ENCODE assay signal across 1 cellular context in genomic region chr1:116262207-116262994, GRCh38.
TF ChIP-seq lines count a peak whose summit lies in the region.

No MANE protein-coding gene starts in this region.

TF ChIP-seq in K562, 482 proteins besides CTCF, POLR2A, EP300 and RAD21:
- TF ChIP-seq ETS2 (tag; IDR thresholded peaks at IDR 0.05; ENCODE audit: borderline replicate concordance, poor library complexity, severe bottlenecking) = no peak
- no peak for TF ChIP-seq ZNF395 (CRISPR knock-in tag; IDR thresholded peaks at IDR 0.05)
- no peak for TF ChIP-seq BRD4 (IDR thresholded peaks at IDR 0.05)
- no peak for TF ChIP-seq RFX7 (CRISPR knock-in tag; IDR thresholded peaks at IDR 0.05)
- no peak for TF ChIP-seq CHD4 (IDR thresholded peaks at IDR 0.05; ENCODE audit: insufficient read depth, insufficient replicate concordance, low read depth, low read length, poor library complexity, severe bottlenecking)
- TF ChIP-seq SMAD4 (CRISPR knock-in tag; conservative IDR thresholded peaks at IDR 0.05) = no peak
- TF ChIP-seq HNRNPL (IDR thresholded peaks at IDR 0.05; ENCODE audit: low read depth, low read length) = no peak
- no peak for TF ChIP-seq ESRRB (CRISPR knock-in tag; IDR thresholded peaks at IDR 0.05; ENCODE audit: borderline replicate concordance)
- TF ChIP-seq MYNN (IDR thresholded peaks at IDR 0.05) = no peak
- TF ChIP-seq MYNN (CRISPR knock-in tag; IDR thresholded peaks at IDR 0.05) = no peak
- no peak for TF ChIP-seq ZNF253 (CRISPR knock-in tag; conservative IDR thresholded peaks at IDR 0.05)
- no peak for TF ChIP-seq ZBTB12 (CRISPR knock-in tag; IDR thresholded peaks at IDR 0.05)
- TF ChIP-seq ZNF184 (CRISPR knock-in tag; IDR thresholded peaks at IDR 0.05) = no peak
- TF ChIP-seq ELF1 (tag; IDR thresholded peaks at IDR 0.05) = no peak
- TF ChIP-seq MLLT1 (IDR thresholded peaks at IDR 0.05) = no peak
- TF ChIP-seq ZC3H8 (IDR thresholded peaks at IDR 0.05) = no peak
- TF ChIP-seq ZNF668 (CRISPR knock-in tag; IDR thresholded peaks at IDR 0.05) = no peak
- no peak for TF ChIP-seq ILF3 (IDR thresholded peaks at IDR 0.05; ENCODE audit: borderline replicate concordance)
